ENCODE assay signal across 23 cellular contexts in genomic region chr7:47721670-47722069, GRCh38.
DNase-seq lines count a peak whose midpoint lies in the region; ATAC-seq and TF ChIP-seq lines count a peak whose summit lies in the region.
"Had no signal": no experiment of that assay in that cellular context is flagged by ENCODE, and none has a peak within 500 bp of the region (broad histone marks: within the 10 kb centered on the region; RNA-seq: fewer than 3 reads in every experiment).

No MANE protein-coding gene starts in this region.

- H2AFZ ChIP-seq in HCT116 (ENCODE audit: low read depth, low read length, poor library complexity, severe bottlenecking): no peak overlapping the region

- H3K4me1 Mint-ChIP-seq in Calu3 (ENCODE audit: low read depth, unreplicated experiment) (peaks cover 38% of the 10 kb centered on the region), WTC11 (peaks cover 17% of the 10 kb centered on the region), mesothelial cell of epicardium (peaks cover 85% of the 10 kb centered on the region)
- H3K4me1 Mint-ChIP-seq: CD8-positive, alpha-beta memory T cell had no signal

- TF ChIP-seq RAD21 in HCT116 (IDR thresholded peaks at IDR 0.05; ENCODE audit: low read depth): peak; percentile 45

- no peaks in the 10 kb centered on the region for H3K27me3 Mint-ChIP-seq in Calu3 (ENCODE audit: unreplicated experiment)
- no peaks in the 10 kb centered on the region for H3K27me3 Mint-ChIP-seq in WTC11 (ENCODE audit: low read depth)
- no peaks in the 10 kb centered on the region for H3K27me3 Mint-ChIP-seq in mesothelial cell of epicardium (ENCODE audit: low read depth)
- H3K27me3 Mint-ChIP-seq: CD8-positive, alpha-beta memory T cell had no signal

- H3K36me3 Mint-ChIP-seq in Calu3 (ENCODE audit: insufficient read depth, unreplicated experiment): peaks cover 11% of the 10 kb centered on the region
- no peaks in the 10 kb centered on the region for H3K36me3 Mint-ChIP-seq in WTC11
- no peaks in the 10 kb centered on the region for H3K36me3 Mint-ChIP-seq in mesothelial cell of epicardium
- H3K36me3 Mint-ChIP-seq: CD8-positive, alpha-beta memory T cell; stimulated activated effector memory CD8-positive, alpha-beta T cell treated with anti-CD3 and anti-CD28 coated beads, Interleukin-12 subunit alpha, Interleukin-12 subunit beta, amount 100 ng/mL, for 72 hours had no signal

- intact Hi-C loops in Calu3 (cut with micrococcal nuclease; ENCODE audit: unreplicated experiment) (no loop called here), HCT116 (cut with micrococcal nuclease) (no loop called here), left lung (cut with DNase I) (no loop called here), thyroid gland (cut with DNase I) (no loop called here)

- 82 to 88% methylated on average over 3 to 6 of the region's 9 CpGs for WGBS in thyroid gland, 2 donors

- ATAC-seq in HCT116: peak; percentile 83
- peak; percentile 76 for ATAC-seq in WTC11
- ATAC-seq in left lung: no peak
- ATAC-seq in GM21381 (IDR thresholded peaks at IDR 0.05; ENCODE audit: unreplicated experiment): no peak

- RAD21 ChIA-PET in HCT116 (lab: Charles Lee; ENCODE audit: low non-redundant PET in 1 of 2, low total read pairs in 2 of 2, uncharacterized antibody in 2 of 2, unreplicated experiment in 2 of 2): no interaction called here

- no peaks in the 10 kb centered on the region for H4K20me1 ChIP-seq in HCT116 (ENCODE audit: insufficient read depth)

- H3K9me2 ChIP-seq in HCT116 (ENCODE audit: insufficient read depth): no peaks in the 10 kb centered on the region

- H3K4me3 Mint-ChIP-seq in Calu3 (ENCODE audit: low read depth, unreplicated experiment) (no peak overlapping the region), WTC11 (no peak overlapping the region), mesothelial cell of epicardium (no peak overlapping the region)
- H3K4me3 Mint-ChIP-seq: CD8-positive, alpha-beta memory T cell; nephron; stimulated activated effector memory CD8-positive, alpha-beta T cell treated with anti-CD3 and anti-CD28 coated beads, Interleukin-12 subunit alpha, Interleukin-12 subunit beta, amount 100 ng/mL, for 72 hours had no signal

- H3K27ac Mint-ChIP-seq in Calu3 (ENCODE audit: unreplicated experiment) (no peak overlapping the region), WTC11 (no peak overlapping the region), mesothelial cell of epicardium (peak overlapping the region; percentile 95)
- H3K27ac Mint-ChIP-seq: CD8-positive, alpha-beta memory T cell; stimulated activated effector memory CD8-positive, alpha-beta T cell treated with anti-CD3 and anti-CD28 coated beads, Interleukin-12 subunit alpha, Interleukin-12 subunit beta, amount 100 ng/mL, for 72 hours had no signal

- H3K9me3 ChIP-seq in HCT116 (ENCODE audit: control insufficient read depth in 1 of 2, insufficient read depth in 1 of 2, low read depth in 1 of 2, low read length in 2 of 2) (no peaks in the 10 kb centered on the region), left lung (no peaks in the 10 kb centered on the region), thyroid gland (no peaks in the 10 kb centered on the region)
- H3K9me3 ChIP-seq: adrenal gland, heart right ventricle, Peyer's patch, transverse colon had no signal

- DNase-seq in Calu3 (peak; percentile 38), HCT116 (ENCODE audit: low read depth, low spot score) (no peak), WTC11 (ENCODE audit: low spot score) (peak; percentile 67), mesothelial cell of epicardium (ENCODE audit: low spot score in 2 of 2, unreplicated experiment in 2 of 2) (no peak), globus pallidus (ENCODE audit: low spot score) (no peak), left lung (no peak), thyroid gland (no peak)
- DNase-seq: activated CD4-positive, alpha-beta T cell treated with anti-CD3 and anti-CD28 coated beads for 48 hours; activated effector memory CD4-positive, alpha-beta T cell treated with Interleukin-2 at 50 U/mL for 16 hours; caudate nucleus; CD8-positive, alpha-beta memory T cell; effector CD4-positive, alpha-beta T cell; HCEC 1CT; heart right ventricle; islet precursor cell; NCI-H2029; NCI-H69; Peyer's patch; transverse colon had no signal

- BruUV-seq in Calu3 (replicated peaks; lab: Mats Ljungman, UMichigan) (no TSS peak), HCT116 (replicated peaks; lab: Mats Ljungman, UMichigan) (no TSS peak)

- peak; percentile 39 for TF ChIP-seq CTCF in Calu3 (IDR thresholded peaks at IDR 0.05; ENCODE audit: unreplicated experiment)
- peak; percentile 19 to 71 (median 45); a peak in 5 of 6 replicates for TF ChIP-seq CTCF in HCT116 (IDR thresholded peaks at IDR 0.05 in 2 of 3, conservative IDR thresholded peaks at IDR 0.05 in 1 of 3; ENCODE audit: borderline replicate concordance in 1 of 3, insufficient read depth in 1 of 3, low read depth in 2 of 3, low read length in 2 of 3)
- TF ChIP-seq CTCF in WTC11 (IDR thresholded peaks at IDR 0.05): peak; percentile 65
- TF ChIP-seq CTCF in mesothelial cell of epicardium (IDR thresholded peaks at IDR 0.05; ENCODE audit: unreplicated experiment): no peak
- TF ChIP-seq CTCF in left lung (IDR thresholded peaks at IDR 0.05): no peak
- no peak for TF ChIP-seq CTCF in thyroid gland (IDR thresholded peaks at IDR 0.05)

- no peak overlapping the region for H3K27ac ChIP-seq in HCT116 (ENCODE audit: low read depth, low read length)
- no peak overlapping the region for H3K27ac ChIP-seq in left lung
- no peak overlapping the region for H3K27ac ChIP-seq in thyroid gland
- H3K27ac ChIP-seq: adrenal gland, heart right ventricle had no signal

- H3K27me3 ChIP-seq in HCT116 (ENCODE audit: insufficient read depth, low read length) (no peaks in the 10 kb centered on the region), left lung (no peaks in the 10 kb centered on the region), thyroid gland (no peaks in the 10 kb centered on the region)
- H3K27me3 ChIP-seq: adrenal gland, heart right ventricle, Peyer's patch, transverse colon had no signal

- H3K9ac ChIP-seq in HCT116 (ENCODE audit: low read length): no peak overlapping the region

- H3K36me3 ChIP-seq in HCT116 (ENCODE audit: control insufficient read depth in 1 of 2, insufficient read depth in 2 of 2, low read length in 2 of 2) (no peaks in the 10 kb centered on the region), left lung (no peaks in the 10 kb centered on the region), thyroid gland (no peaks in the 10 kb centered on the region)
- H3K36me3 ChIP-seq: adrenal gland, heart right ventricle, Peyer's patch, transverse colon had no signal

- H3K4me1 ChIP-seq in HCT116 (ENCODE audit: control insufficient read depth in 1 of 2, insufficient read depth in 2 of 2, low read length in 2 of 2) (peaks cover 10 to 13% of the 10 kb centered on the region in 2 experiments; a peak in 3 of 4 replicates), left lung (no peaks in the 10 kb centered on the region), thyroid gland (peaks cover 6 to 19% of the 10 kb centered on the region in 2 donors)

- H3K9me3 Mint-ChIP-seq in Calu3 (ENCODE audit: low read depth, unreplicated experiment) (peaks cover 3% of the 10 kb centered on the region), WTC11 (peaks cover 4% of the 10 kb centered on the region; the same call in 1 of the 2 replicates), mesothelial cell of epicardium (peaks cover 6% of the 10 kb centered on the region)
- H3K9me3 Mint-ChIP-seq: nephron; stimulated activated effector memory CD8-positive, alpha-beta T cell treated with anti-CD3 and anti-CD28 coated beads, Interleukin-12 subunit alpha, Interleukin-12 subunit beta, amount 100 ng/mL, for 72 hours had no signal

- CTCF ChIA-PET in Calu3 (lab: Charles Lee): no interaction called here
- CTCF ChIA-PET in HCT116 (lab: Charles Lee): no interaction called here
- CTCF ChIA-PET in WTC11 (lab: Charles Lee): no interaction called here

- TF ChIP-seq POLR2A in HCT116 (IDR thresholded peaks at IDR 0.05; ENCODE audit: borderline replicate concordance, extremely low read depth, insufficient read depth, insufficient read length) (no peak), thyroid gland (IDR thresholded peaks at IDR 0.05) (no peak)

- H3K79me2 ChIP-seq in HCT116 (ENCODE audit: insufficient read depth, low read length): no peaks in the 10 kb centered on the region

- POLR2A ChIA-PET in HCT116 (lab: Charles Lee): no interaction called here
- POLR2A ChIA-PET in WTC11 (lab: Charles Lee): interaction anchor here (0.6 kb wide), 1 partner anchor 81 kb away, joined by 3 read pairs; no protein-coding TSS in a partner anchor

- H3K4me3 ChIP-seq in HCT116 (replicated peaks in 1 of 2; ENCODE audit: low read depth in 1 of 2, low read length in 2 of 2): no peak overlapping the region
- H3K4me3 ChIP-seq in left lung: no peak overlapping the region
- no peak overlapping the region for H3K4me3 ChIP-seq in thyroid gland (replicated peaks in 1 of 3)
- H3K4me3 ChIP-seq: adrenal gland, heart right ventricle, Peyer's patch, transverse colon had no signal

- H3K4me2 ChIP-seq in HCT116 (ENCODE audit: low read length): no peak overlapping the region

TF ChIP-seq in WTC11, 78 proteins besides CTCF, POLR2A, EP300 and RAD21 (continues in another document):
- TF ChIP-seq FOXK1 (CRISPR knock-in tag; IDR thresholded peaks at IDR 0.05) (no peak), ZNF263 (CRISPR knock-in tag; IDR thresholded peaks at IDR 0.05; ENCODE audit: low read depth) (no peak), ZBTB21 (CRISPR knock-in tag; IDR thresholded peaks at IDR 0.05; ENCODE audit: borderline replicate concordance) (no peak), ZNF425 (CRISPR knock-in tag; conservative IDR thresholded peaks at IDR 0.05) (no peak), HMGA2 (CRISPR knock-in tag; IDR thresholded peaks at IDR 0.05) (no peak), ZNF121 (CRISPR knock-in tag; IDR thresholded peaks at IDR 0.05) (no peak)
- TF ChIP-seq, protein P1, sequence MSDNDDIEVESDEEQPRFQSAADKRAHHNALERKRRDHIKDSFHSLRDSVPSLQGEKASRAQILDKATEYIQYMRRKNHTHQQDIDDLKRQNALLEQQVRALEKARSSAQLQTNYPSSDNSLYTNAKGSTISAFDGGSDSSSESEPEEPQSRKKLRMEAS (CRISPR knock-in tag; IDR thresholded peaks at IDR 0.05): no peak

Comparison
In these comparisons a context has a peak if more than half of its experiments do, and no peak if none do; other contexts are left out.
1. DNase-seq: peak in Calu3 (single experiment) and WTC11 (single experiment); none in HCT116 (single experiment), mesothelial cell of epicardium (0 of 2), globus pallidus (single experiment), left lung (0 of 2) and thyroid gland (0 of 2).
2. CTCF ChIP-seq: peak in Calu3 (single experiment), HCT116 (3 of 3) and WTC11 (single experiment); none in mesothelial cell of epicardium (single experiment), left lung (0 of 2) and thyroid gland (0 of 6).
3. ATAC-seq: peak in HCT116 (single experiment) and WTC11 (single experiment); none in left lung (single experiment) and GM21381 (single experiment).